In the genomic region with DNA sequence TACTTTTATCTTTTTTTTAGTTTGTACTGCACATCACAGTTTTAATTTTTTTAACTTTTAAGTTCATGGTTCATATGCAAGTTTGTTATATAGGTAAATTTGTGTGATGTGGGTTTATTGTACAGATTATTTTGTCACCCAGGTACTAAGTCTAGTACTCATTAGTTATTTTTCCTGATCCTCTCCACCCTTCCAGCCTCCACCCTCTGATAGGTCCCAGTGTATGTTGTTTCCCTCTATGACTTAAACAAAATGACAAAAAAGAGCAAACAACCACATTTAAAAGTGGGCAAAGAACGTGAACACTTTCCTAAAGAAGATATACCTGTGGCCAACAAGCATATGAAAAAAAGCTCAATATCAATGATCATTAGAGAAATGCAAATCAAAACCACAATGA, we compare ENCODE assay signal across 8 cellular contexts.
"Had no signal": no experiment of that assay in that cellular context is flagged by ENCODE, and none has a peak within 500 bp of the region (broad histone marks: within the 10 kb centered on the region; RNA-seq: fewer than 3 reads in every experiment).

No MANE protein-coding gene starts in this region.

- ATAC-seq: GM12878 had no signal

- H3K4me3 ChIP-seq: GM12878 had no signal

- FAIRE-seq: G401.6, GM12878, GM12891, GM12892, GM18507, GM19239 had no signal

- DNase-seq: GDM1, GF-D8 had no signal
